ENCODE assay signal across 6 cellular contexts in genomic region chr4:130141651-130142050, GRCh38.
"Had no signal": no experiment of that assay in that cellular context is flagged by ENCODE, and none has a peak within 500 bp of the region (broad histone marks: within the 10 kb centered on the region; RNA-seq: fewer than 3 reads in every experiment).

No MANE protein-coding gene starts in this region.

- DNase-seq: GM23248, GOT3, H7, H9, HCEC 1CT, HFFc6 had no signal
